Comparison of ENCODE assay signal across 25 cellular contexts in genomic region chr7:74155810-74156395, GRCh38. TPM values are rescaled to one million over a fixed set of nuclear protein-coding genes. Genes with fewer than 3 reads are reported as not detected.
DNase-seq lines count a peak whose midpoint lies in the region; ATAC-seq and TF ChIP-seq lines count a peak whose summit lies in the region.
"Had no signal": no experiment of that assay in that cellular context is flagged by ENCODE, and none has a peak within 500 bp of the region (broad histone marks: within the 10 kb centered on the region; RNA-seq: fewer than 3 reads in every experiment).

No MANE protein-coding gene starts in this region.

- POLR2A ChIA-PET in IMR-90 (lab: Charles Lee; ENCODE audit: unreplicated experiment) (no interaction called here), WTC11 (lab: Charles Lee) (no interaction called here)

- no peak overlapping the region for H2BK5ac ChIP-seq in IMR-90 (ENCODE audit: low read depth, low read length, poor library complexity, severe bottlenecking)
- peak overlapping the region; percentile 14 for H2BK5ac ChIP-seq in mesendoderm (ENCODE audit: low read length)

- no peaks in the 10 kb centered on the region; the same call in 1 of the 2 replicates for H3K4me1 Mint-ChIP-seq in WTC11
- H3K4me1 Mint-ChIP-seq: CD14-positive monocyte; CD8-positive, alpha-beta memory T cell had no signal

- H4K91ac ChIP-seq in IMR-90 (ENCODE audit: insufficient read depth, low read depth, low read length) = no peak overlapping the region

- H2AK5ac ChIP-seq in IMR-90 (ENCODE audit: low read depth, low read length) (0 out of 2 replicates have a peak overlapping the region, but pooled peaks have one; percentile 7), mesendoderm (ENCODE audit: low read length) (no peak overlapping the region)

- TF ChIP-seq POLR2A in IMR-90 (IDR thresholded peaks at IDR 0.05; ENCODE audit: low read depth, low read length) = no peak

- no peaks in the 10 kb centered on the region for H3K9me3 Mint-ChIP-seq in WTC11
- H3K9me3 Mint-ChIP-seq: CD4-positive, alpha-beta T cell; CD8-positive, alpha-beta memory T cell had no signal

- H3K27ac Mint-ChIP-seq in WTC11 = peak overlapping the region; percentile 49; the same call in 1 of the 2 replicates
- H3K27ac Mint-ChIP-seq: CD14-positive monocyte; CD4-positive, alpha-beta T cell had no signal

- H3K36me3 Mint-ChIP-seq in WTC11 = no peaks in the 10 kb centered on the region
- H3K36me3 Mint-ChIP-seq: CD14-positive monocyte; CD8-positive, alpha-beta memory T cell had no signal

- H3K9me3 ChIP-seq in right atrium auricular region = no peaks in the 10 kb centered on the region
- H3K9me3 ChIP-seq in IMR-90 (ENCODE audit: control insufficient read depth, insufficient read depth, low read length) = no peaks in the 10 kb centered on the region
- no peaks in the 10 kb centered on the region for H3K9me3 ChIP-seq in colonic mucosa
- H3K9me3 ChIP-seq: A549; BE2C; BLaER1 treated with 17β-estradiol and CSF1 and Interleukin-3, amounts not matched to agents 10 nM and 100 nM had no signal

- H2AK9ac ChIP-seq in IMR-90 (replicated peaks; ENCODE audit: low read depth, low read length, poor library complexity) = no peak overlapping the region

- H3K9me1 ChIP-seq in IMR-90 (ENCODE audit: insufficient read depth, low read length) = 0 out of 2 replicates have a peak, but pooled peaks cover 2% of the 10 kb centered on the region

- H2BK15ac ChIP-seq in IMR-90 (ENCODE audit: low read depth, low read length) (no peak overlapping the region), mesendoderm (replicated peaks; ENCODE audit: low read depth) (no peak overlapping the region)

- dilution Hi-C loops in IMR-90 (cut with HindIII; ENCODE audit: low sequenced_read_pairs, unreplicated experiment) = no loop called here

- 100% methylated on average over 1 of the region's 9 CpGs; no CpG with 5 or more reads in 1 of the 2 experiments for WGBS in IMR-90 (ENCODE audit: extremely low coverage in 2 of 2, insufficient read length in 1 of 2), 2 experiments
- WGBS in mesendoderm (ENCODE audit: extremely low coverage, insufficient coverage, low lambda C conversion rate) = no CpG with 5 or more reads among the region's 9 CpGs

- intact Hi-C loops in Right ventricle myocardium superior (cut with DNase I) (no loop called here), IMR-90 (cut with micrococcal nuclease) (no loop called here), colonic mucosa (cut with DNase I) (no loop called here)

- DNase-seq in Right ventricle myocardium superior = no peak
- DNase-seq in right atrium auricular region (ENCODE audit: low spot score) = no peak
- no peak for DNase-seq in IMR-90
- no peak for DNase-seq in WTC11 (ENCODE audit: low spot score)
- DNase-seq in mesendoderm = peak; percentile 88
- DNase-seq in OCI-M2 (lab: John Stamatoyannopoulos, UW; ENCODE audit: unreplicated experiment) = no peak
- DNase-seq in colonic mucosa = no peak
- no peak for DNase-seq in NCI-H526 (lab: John Stamatoyannopoulos, UW)
- DNase-seq: 8988T; ACHN; AML-193; BE2C; CD4-positive, alpha-beta T cell; CD8-positive, alpha-beta memory T cell; DMS 273 treated with DMSO at 0.1 percent for 48 hours; DMS79; EL; GDM1; GOT3; H7; HCEC 1CT had no signal

- no peaks in the 10 kb centered on the region for H4K20me1 ChIP-seq in IMR-90 (ENCODE audit: insufficient read depth, low read length)
- H4K20me1 ChIP-seq: BLaER1 treated with 17β-estradiol and CSF1 and Interleukin-3, amounts not matched to agents 10 nM and 100 nM had no signal

- H2BK20ac ChIP-seq in IMR-90 (ENCODE audit: low read depth, low read length) = no peak overlapping the region

- H3K4ac ChIP-seq in IMR-90 (ENCODE audit: low read depth, low read length) = no peak overlapping the region
- H3K4ac ChIP-seq in mesendoderm (ENCODE audit: low read depth, low read length) = no peak overlapping the region

- H3K79me1 ChIP-seq in IMR-90 (ENCODE audit: low read depth in 1 of 2, low read length in 2 of 2) (no peaks in the 10 kb centered on the region), mesendoderm (ENCODE audit: low read length) (no peaks in the 10 kb centered on the region)

- no peak overlapping the region for H3K4me3 Mint-ChIP-seq in WTC11
- H3K4me3 Mint-ChIP-seq: CD14-positive monocyte; CD4-positive, alpha-beta T cell; CD8-positive, alpha-beta memory T cell had no signal

- H3K4me1 ChIP-seq in right atrium auricular region = no peaks in the 10 kb centered on the region
- H3K4me1 ChIP-seq in IMR-90 (ENCODE audit: control insufficient read depth, insufficient read depth, low read length) = no peaks in the 10 kb centered on the region
- H3K4me1 ChIP-seq in mesendoderm (ENCODE audit: control insufficient read depth, low read depth, low read length) = no peaks in the 10 kb centered on the region
- no peaks in the 10 kb centered on the region for H3K4me1 ChIP-seq in colonic mucosa
- H3K4me1 ChIP-seq: A549, BE2C had no signal

- ATAC-seq in Right ventricle myocardium superior (ENCODE audit: poor library complexity) (peak; percentile 46), IMR-90 (ENCODE audit: low read depth) (no peak), WTC11 (no peak)
- ATAC-seq: A549, GM12878 had no signal

- no peak overlapping the region for H3K14ac ChIP-seq in IMR-90 (replicated peaks; ENCODE audit: low read depth, low read length)

- H2BK120ac ChIP-seq in IMR-90 (ENCODE audit: low read depth, low read length) (no peak overlapping the region), mesendoderm (ENCODE audit: low read depth, low read length) (no peak overlapping the region)

- no peak overlapping the region for H3K27ac ChIP-seq in right atrium auricular region
- H3K27ac ChIP-seq in IMR-90 (ENCODE audit: insufficient read depth, low read length) = no peak overlapping the region
- no peak overlapping the region for H3K27ac ChIP-seq in mesendoderm (ENCODE audit: low read depth, low read length)
- no peak overlapping the region for H3K27ac ChIP-seq in colonic mucosa
- H3K27ac ChIP-seq: A549; BLaER1 treated with 17β-estradiol and CSF1 and Interleukin-3, amounts not matched to agents 10 nM and 100 nM had no signal

- H3K79me2 ChIP-seq in mesendoderm (ENCODE audit: control insufficient read depth, insufficient read depth, low read length) = no peaks in the 10 kb centered on the region

- H4K8ac ChIP-seq in IMR-90 (ENCODE audit: low read depth in 2 of 2, low read length in 2 of 2) (no peak overlapping the region), mesendoderm (ENCODE audit: low read depth, low read length) (no peak overlapping the region)

- H3K9ac ChIP-seq in IMR-90 (ENCODE audit: low read depth, low read length) (no peak overlapping the region), mesendoderm (ENCODE audit: low read length) (no peak overlapping the region), colonic mucosa (ENCODE audit: low read depth in 2 of 2, low read length in 2 of 2) (no peak overlapping the region)
- H3K9ac ChIP-seq: BLaER1 treated with 17β-estradiol and CSF1 and Interleukin-3, amounts not matched to agents 10 nM and 100 nM had no signal

- H2AFZ ChIP-seq in IMR-90 (replicated peaks; ENCODE audit: low read length, poor library complexity) = no peak overlapping the region

- H3K4me3 ChIP-seq in right atrium auricular region (no peak overlapping the region), IMR-90 (ENCODE audit: insufficient read depth, low read depth, low read length) (no peak overlapping the region), mesendoderm (ENCODE audit: low read length) (no peak overlapping the region), colonic mucosa (no peak overlapping the region)
- H3K4me3 ChIP-seq: A549; BLaER1 treated with 17β-estradiol and CSF1 and Interleukin-3, amounts not matched to agents 10 nM and 100 nM; GM12878 had no signal

- H3K18ac ChIP-seq in IMR-90 (ENCODE audit: low read depth, low read length) (no peak overlapping the region), mesendoderm (ENCODE audit: low read length) (no peak overlapping the region)

- CTCF ChIA-PET in IMR-90 (lab: Yijun Ruan, JAX) = interaction anchor here (0.9 kb wide), 1 partner anchor 9 kb away, joined by 4 read pairs; no protein-coding TSS in a partner anchor
- CTCF ChIA-PET in WTC11 (lab: Charles Lee) = interaction anchor here (0.6 to 1.8 kb wide), 4 partner anchors 9 to 94 kb away, joined by 3 to 5 read pairs (median 4); no protein-coding TSS in a partner anchor

- H3K36me3 ChIP-seq in right atrium auricular region (no peaks in the 10 kb centered on the region), IMR-90 (ENCODE audit: control insufficient read depth, insufficient read depth, low read length) (no peaks in the 10 kb centered on the region), mesendoderm (ENCODE audit: control insufficient read depth, insufficient read depth, low read length) (no peaks in the 10 kb centered on the region), colonic mucosa (no peaks in the 10 kb centered on the region)
- H3K36me3 ChIP-seq: BE2C; BLaER1 treated with 17β-estradiol and CSF1 and Interleukin-3, amounts not matched to agents 10 nM and 100 nM had no signal

- H3K23ac ChIP-seq in IMR-90 (ENCODE audit: low read depth, low read length) (no peak overlapping the region), mesendoderm (ENCODE audit: low read length) (no peak overlapping the region)

- no peak overlapping the region for H3K4me2 ChIP-seq in IMR-90 (ENCODE audit: low read depth, low read length)
- no peak overlapping the region for H3K4me2 ChIP-seq in mesendoderm (ENCODE audit: low read length)
- H3K4me2 ChIP-seq: A549; BLaER1 treated with 17β-estradiol and CSF1 and Interleukin-3, amounts not matched to agents 10 nM and 100 nM had no signal

- no peak for TF ChIP-seq RAD21 in IMR-90 (IDR thresholded peaks at IDR 0.05; ENCODE audit: low read length)

- H4K5ac ChIP-seq in IMR-90 (ENCODE audit: low read depth, low read length) (no peak overlapping the region), mesendoderm (ENCODE audit: low read length) (no peak overlapping the region)

- no peak for TF ChIP-seq CTCF in right atrium auricular region (IDR thresholded peaks at IDR 0.05)
- TF ChIP-seq CTCF in IMR-90 (conservative IDR thresholded peaks at IDR 0.05; ENCODE audit: low read depth, low read length) = no peak
- no peak for TF ChIP-seq CTCF in WTC11 (IDR thresholded peaks at IDR 0.05)
- no peak for TF ChIP-seq CTCF in colonic mucosa (IDR thresholded peaks at IDR 0.05)

- H3K56ac ChIP-seq in IMR-90 (ENCODE audit: extremely low read depth, insufficient read depth, low read length) = no peak overlapping the region
- H3K56ac ChIP-seq in mesendoderm (ENCODE audit: low read length) = peak overlapping the region; percentile 27

- no TSS peak for BruUV-seq in IMR-90 (replicated peaks; lab: Mats Ljungman, UMichigan)

- H3K27me3 Mint-ChIP-seq in WTC11 (ENCODE audit: low read depth) = no peaks in the 10 kb centered on the region
- H3K27me3 Mint-ChIP-seq: CD4-positive, alpha-beta T cell had no signal

- in situ Hi-C loops in IMR-90 (cut with MboI; ENCODE audit: low sequenced_read_pairs) = no loop called here

- H3K27me3 ChIP-seq in right atrium auricular region (no peaks in the 10 kb centered on the region), IMR-90 (ENCODE audit: control insufficient read depth, insufficient read depth, low read length) (no peaks in the 10 kb centered on the region), mesendoderm (ENCODE audit: insufficient read depth, low read length, poor library complexity) (no peaks in the 10 kb centered on the region), colonic mucosa (no peaks in the 10 kb centered on the region)
- H3K27me3 ChIP-seq: BE2C; BLaER1 treated with 17β-estradiol and CSF1 and Interleukin-3, amounts not matched to agents 10 nM and 100 nM had no signal

RNA-seq across cellular contexts. Expression of gene EIF4H, which starts 18.3 kb away (rescaled TPM):
- total RNA-seq in Right ventricle myocardium superior = 166 TPM
- total RNA-seq in right atrium auricular region = 100 to 1,000 TPM; 175 to 203 TPM
- total RNA-seq in IMR-90 (2012; rRNA removed) = 241 and 269 TPM in 2 replicates
- 292 and 321 TPM in 2 replicates for polyA plus RNA-seq in IMR-90 (2012; rRNA removed)
- 244 and 296 TPM in 2 replicates for polyA plus RNA-seq in IMR-90 (2012; cell fraction: cytosol; rRNA removed)
- 160 and 211 TPM in 2 replicates for polyA plus RNA-seq in IMR-90 (2012; cell fraction: nucleus; rRNA removed; ENCODE audit: low replicate concordance)
- total RNA-seq in WTC11 (2021) = 355 to 373 TPM (median 371 TPM) in 3 replicates
- 274 TPM for polyA plus RNA-seq in mesendoderm (2013, experiment 1 of 2)
- polyA plus RNA-seq in mesendoderm (2013, experiment 2 of 2) = 271 TPM
- 100 to 1,000 TPM; 297 to 302 TPM for total RNA-seq in colonic mucosa

RNA-seq across cellular contexts. Expression of gene LAT2, which starts 53.9 kb away (rescaled TPM):
- 2.2 TPM for total RNA-seq in Right ventricle myocardium superior
- total RNA-seq in right atrium auricular region = 1 to 10 TPM; 1.4 to 6.1 TPM
- total RNA-seq in IMR-90 (2012; rRNA removed) = under 0.01 and 0.36 TPM in 2 replicates
- 0.50 and 0.77 TPM in 2 replicates for polyA plus RNA-seq in IMR-90 (2012; rRNA removed)
- polyA plus RNA-seq in IMR-90 (2012; cell fraction: cytosol; rRNA removed) = 0.41 and 0.60 TPM in 2 replicates
- polyA plus RNA-seq in IMR-90 (2012; cell fraction: nucleus; rRNA removed; ENCODE audit: low replicate concordance) = 3.3 and 4.1 TPM in 2 replicates
- 0.33 to 0.76 TPM (median 0.41 TPM) in 3 replicates for total RNA-seq in WTC11 (2021)
- polyA plus RNA-seq in mesendoderm (2013, experiment 1 of 2) = 0.42 TPM
- 0.41 TPM for polyA plus RNA-seq in mesendoderm (2013, experiment 2 of 2)
- total RNA-seq in colonic mucosa = 1 to 10 TPM; 3.5 to 4.0 TPM
